Comparison of ENCODE assay signal across 9 cellular contexts in genomic region chr20:48777005-48777404, GRCh38. TPM values are rescaled to one million over a fixed set of nuclear protein-coding genes. Genes with fewer than 3 reads are reported as not detected.
DNase-seq lines count a peak whose midpoint lies in the region; ATAC-seq and TF ChIP-seq lines count a peak whose summit lies in the region.
"Had no signal": no experiment of that assay in that cellular context is flagged by ENCODE, and none has a peak within 500 bp of the region (broad histone marks: within the 10 kb centered on the region; RNA-seq: fewer than 3 reads in every experiment).

No MANE protein-coding gene starts in this region.

- peak overlapping the region; percentile 68 for H3K27ac ChIP-seq in HL-60 (replicated peaks)

- H3K4me3 ChIP-seq in HL-60 (replicated peaks; ENCODE audit: insufficient read depth, low read length): no peak overlapping the region

- peaks cover 3% of the 10 kb centered on the region for H3K4me1 Mint-ChIP-seq in osteocyte (ENCODE audit: unreplicated experiment)

- intact Hi-C loops in sciatic nerve (cut with DNase I): no loop called here

- H3K27me3 ChIP-seq in HL-60 (ENCODE audit: insufficient read depth, poor library complexity, severe bottlenecking): no peaks in the 10 kb centered on the region

- ATAC-seq in sciatic nerve (peak; percentile 34), HG03159 (IDR thresholded peaks at IDR 0.05; ENCODE audit: unreplicated experiment) (no peak), GM21723 (IDR thresholded peaks at IDR 0.05; ENCODE audit: unreplicated experiment) (no peak)

- H3K36me3 Mint-ChIP-seq in osteocyte (ENCODE audit: unreplicated experiment): peaks cover 9% of the 10 kb centered on the region

- peaks cover 10% of the 10 kb centered on the region for H3K9me3 Mint-ChIP-seq in osteocyte (ENCODE audit: unreplicated experiment)

- DNase-seq in HL-60 (ENCODE audit: low read depth in 1 of 2, low spot score in 1 of 2): peak; percentile 77 to 85
- peak; percentile 46 for DNase-seq in SKM-1 (lab: John Stamatoyannopoulos, UW; ENCODE audit: unreplicated experiment)
- peak; percentile 66 for DNase-seq in globus pallidus (ENCODE audit: low spot score)
- no peak for DNase-seq in sciatic nerve (ENCODE audit: low spot score)
- DNase-seq in osteocyte (ENCODE audit: extremely low spot score, unreplicated experiment): no peak
- DNase-seq: activated T-cell treated with anti-CD3 and anti-CD28 coated beads, Interleukin-2, amount 50 U/mL, for 1 hour; NCI-H1694 treated with DMSO at 0.1 percent for 48 hours had no signal

- H3K4me3 Mint-ChIP-seq in osteocyte (ENCODE audit: unreplicated experiment): no peak overlapping the region

- H3K27ac Mint-ChIP-seq in osteocyte (ENCODE audit: unreplicated experiment): no peak overlapping the region

- no peaks in the 10 kb centered on the region for H3K27me3 Mint-ChIP-seq in osteocyte (ENCODE audit: unreplicated experiment)

- no peak for TF ChIP-seq CTCF in HL-60 (IDR thresholded peaks at IDR 0.05; ENCODE audit: insufficient read depth, low read length)
- TF ChIP-seq CTCF in osteocyte (IDR thresholded peaks at IDR 0.05): no peak

RNA-seq across cellular contexts. Expression of gene PREX1, which starts 50.8 kb away (rescaled TPM):
- total RNA-seq in sciatic nerve: 33.9 TPM
- total RNA-seq in osteocyte: 22.2 and 24.2 TPM in 2 replicates

Comparison
In these comparisons a context has a peak if more than half of its experiments do, and no peak if none do; other contexts are left out.
1. DNase-seq: peak in HL-60 (2 of 2), SKM-1 (single experiment) and globus pallidus (single experiment); none in sciatic nerve (single experiment) and osteocyte (single experiment).